ENCODE assay signal across 23 cellular contexts in genomic region chr3:163382183-163382582, GRCh38.
"Had no signal": no experiment of that assay in that cellular context is flagged by ENCODE, and none has a peak within 500 bp of the region (broad histone marks: within the 10 kb centered on the region; RNA-seq: fewer than 3 reads in every experiment).

No MANE protein-coding gene starts in this region.

- DNase-seq: colonic mucosa; cortex of kidney; dermis blood vessel endothelial cell; dorsolateral prefrontal cortex; effector CD4-positive, alpha-beta T cell; effector CD8-positive, alpha-beta T cell; effector memory CD4-positive, alpha-beta T cell; effector memory CD8-positive, alpha-beta T cell; endodermal cell; erythroblast; esophagus squamous epithelium; foreskin fibroblast; foreskin keratinocyte; foreskin melanocyte; gastrocnemius medialis; glutamatergic neuron; head of caudate nucleus; heart left ventricle; heart right ventricle had no signal

- H3K9me3 ChIP-seq: colonic mucosa, esophagus muscularis mucosa, esophagus squamous epithelium, gastrocnemius medialis, gastroesophageal sphincter, heart left ventricle had no signal

- H3K4me1 ChIP-seq: colonic mucosa, esophagus muscularis mucosa, esophagus squamous epithelium, foreskin keratinocyte, gastrocnemius medialis, gastroesophageal sphincter, heart left ventricle, heart right ventricle had no signal

- H3K4me3 ChIP-seq: colonic mucosa, coronary artery, dorsolateral prefrontal cortex, esophagus muscularis mucosa, esophagus squamous epithelium, gastrocnemius medialis, gastroesophageal sphincter, heart left ventricle, heart right ventricle had no signal

- H3K27me3 ChIP-seq: colonic mucosa, dorsolateral prefrontal cortex, esophagus muscularis mucosa, esophagus squamous epithelium, foreskin keratinocyte, gastrocnemius medialis, gastroesophageal sphincter, heart left ventricle, heart right ventricle had no signal

- H3K36me3 ChIP-seq: colonic mucosa, esophagus muscularis mucosa, esophagus squamous epithelium, gastrocnemius medialis, gastroesophageal sphincter, heart left ventricle, heart right ventricle had no signal

- H3K27ac ChIP-seq: colonic mucosa, coronary artery, dorsolateral prefrontal cortex, epithelial cell of prostate, esophagus muscularis mucosa, esophagus squamous epithelium, foreskin keratinocyte, gastrocnemius medialis, gastroesophageal sphincter, heart left ventricle, heart right ventricle had no signal
